13 cellular contexts compared by ENCODE assay signal in the genomic region with DNA sequence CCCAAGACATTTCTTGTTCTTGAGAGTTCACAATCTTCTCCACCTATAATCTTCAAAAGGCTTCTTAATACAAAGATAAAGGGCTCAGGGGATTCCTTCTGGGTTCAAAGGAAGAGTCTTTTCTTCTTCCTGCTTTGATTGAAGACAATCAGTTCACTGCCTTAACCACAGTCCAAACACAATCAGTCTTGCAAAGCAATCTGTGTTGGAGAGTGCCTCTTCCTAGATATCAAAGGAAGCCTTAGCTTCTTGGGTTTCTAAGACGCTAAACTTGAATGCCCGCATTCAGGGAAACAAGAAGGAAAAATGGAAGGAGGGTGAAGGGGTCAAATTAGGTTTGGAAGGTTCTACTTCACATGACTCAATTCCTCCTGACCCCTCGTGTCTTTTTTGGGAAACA. TPM values are rescaled to one million over a fixed set of nuclear protein-coding genes. Genes with fewer than 3 reads are reported as not detected.
A peak's percentile ranks its signal among the peaks of the same experiment; 100 is the strongest.
DNase-seq lines count a peak whose midpoint lies in the region; TF ChIP-seq lines count a peak whose summit lies in the region.
"Had no signal": no experiment of that assay in that cellular context is flagged by ENCODE, and none has a peak within 500 bp of the region (broad histone marks: within the 10 kb centered on the region; RNA-seq: fewer than 3 reads in every experiment).

No MANE protein-coding gene starts in this region.

- H3K4me3 ChIP-seq in endodermal cell (ENCODE audit: low read length) (peak overlapping the region; percentile 41), sigmoid colon (no peak overlapping the region)
- H3K4me3 ChIP-seq: GM12878 had no signal

- CTCF ChIA-PET in activated CD4-positive, alpha-beta T cell treated with anti-CD3 and anti-CD28 coated beads, Interleukin-2, amount 10 ng/mL, durations not matched to agents 7 days and 5 days (lab: Charles Lee), result interaction anchor here (1.0 to 3.8 kb wide), 5 partner anchors 15 to 176 kb away, joined by 3 to 12 read pairs (median 4); a partner anchor contains a TSS
- CTCF ChIA-PET in GM10248 (lab: Yijun Ruan, JAX), result interaction anchor here (1.7 to 12.0 kb wide), 3 partner anchors 10 to 147 kb away, joined by 5 to 88 read pairs (median 8); a partner anchor contains a TSS
- CTCF ChIA-PET in HEK293T (lab: Yijun Ruan, JAX), result interaction anchor here (3.1 kb wide), 1 partner anchor 17 kb away, joined by 11 read pairs; no protein-coding TSS in a partner anchor

- no peak for TF ChIP-seq EP300 in sigmoid colon (IDR thresholded peaks at IDR 0.05)

- no peak for TF ChIP-seq POLR2A in sigmoid colon (IDR thresholded peaks at IDR 0.05)

- H3K36me3 ChIP-seq in endodermal cell (ENCODE audit: control insufficient read depth, insufficient read depth, low read length), result peaks cover 22% of the 10 kb centered on the region
- H3K36me3 ChIP-seq in sigmoid colon, result no peaks in the 10 kb centered on the region

- no peaks in the 10 kb centered on the region for H3K27me3 ChIP-seq in endodermal cell (ENCODE audit: control insufficient read depth, insufficient read depth, low read length, poor library complexity, severe bottlenecking)
- H3K27me3 ChIP-seq in sigmoid colon, result no peaks in the 10 kb centered on the region

- no peaks in the 10 kb centered on the region for H3K27me3 Mint-ChIP-seq in activated CD4-positive, alpha-beta T cell treated with anti-CD3 and anti-CD28 coated beads, Interleukin-2, amount 10 ng/mL, durations not matched to agents 7 days and 5 days
- no peaks in the 10 kb centered on the region for H3K27me3 Mint-ChIP-seq in endodermal cell (ENCODE audit: insufficient read depth)

- intact Hi-C loops in sigmoid colon (cut with DNase I), result no loop called here

- peak overlapping the region; percentile 93 for H3K27ac Mint-ChIP-seq in activated CD4-positive, alpha-beta T cell treated with anti-CD3 and anti-CD28 coated beads, Interleukin-2, amount 10 ng/mL, durations not matched to agents 7 days and 5 days
- no peak overlapping the region for H3K27ac Mint-ChIP-seq in endodermal cell

- peak overlapping the region; percentile 40 for H3K4me3 Mint-ChIP-seq in activated CD4-positive, alpha-beta T cell treated with anti-CD3 and anti-CD28 coated beads, Interleukin-2, amount 10 ng/mL, durations not matched to agents 7 days and 5 days
- H3K4me3 Mint-ChIP-seq in endodermal cell, result peak overlapping the region; percentile 15

- in situ Hi-C loops in SK-MEL-5 (cut with HindIII; ENCODE audit: low pct_unique_long_range_greater_than_20kb, low sequenced_read_pairs), result no loop called here

- POLR2A ChIA-PET in activated CD4-positive, alpha-beta T cell treated with anti-CD3 and anti-CD28 coated beads, Interleukin-2, amount 10 ng/mL, durations not matched to agents 7 days and 5 days (lab: Charles Lee), result no interaction called here
- POLR2A ChIA-PET in GM10248 (lab: Yijun Ruan, JAX), result no interaction called here
- POLR2A ChIA-PET in HEK293T (lab: Yijun Ruan, JAX), result no interaction called here

- peaks cover 86% of the 10 kb centered on the region for H3K4me1 Mint-ChIP-seq in activated CD4-positive, alpha-beta T cell treated with anti-CD3 and anti-CD28 coated beads, Interleukin-2, amount 10 ng/mL, durations not matched to agents 7 days and 5 days
- H3K4me1 Mint-ChIP-seq in endodermal cell, result peaks cover 66% of the 10 kb centered on the region

- peak overlapping the region; percentile 55 for H3K27ac ChIP-seq in endodermal cell (ENCODE audit: low read depth, low read length)
- H3K27ac ChIP-seq in sigmoid colon, result peak overlapping the region; percentile 85 to 92 (median 88)

- peaks cover 5% of the 10 kb centered on the region for H3K9me3 Mint-ChIP-seq in activated CD4-positive, alpha-beta T cell treated with anti-CD3 and anti-CD28 coated beads, Interleukin-2, amount 10 ng/mL, durations not matched to agents 7 days and 5 days
- H3K9me3 Mint-ChIP-seq in endodermal cell, result no peaks in the 10 kb centered on the region

- 72 to 79% methylated on average over 3 of the region's 3 CpGs for WGBS in endodermal cell (ENCODE audit: insufficient coverage in 1 of 2, insufficient read length in 1 of 2), 2 experiments
- WGBS in sigmoid colon, 2 donors, result 67 to 79% methylated on average over 3 of the region's 3 CpGs

- no peak for DNase-seq in activated CD4-positive, alpha-beta T cell treated with anti-CD3 and anti-CD28 coated beads, Interleukin-2, amount 10 ng/mL, durations not matched to agents 7 days and 5 days
- DNase-seq in activated CD4-positive, alpha-beta T cell treated with anti-CD3 and anti-CD28 coated beads, Interleukin-2, amount 50 U/mL, for 1 hour, result no peak
- DNase-seq in SK-MEL-5 (ENCODE audit: low read depth, low spot score) (peak; percentile 1), endodermal cell (no peak), sigmoid colon (no peak), GM10248 (ENCODE audit: extremely low spot score) (no peak), SW480 (ENCODE audit: low spot score) (no peak), HEK293T (ENCODE audit: extremely low spot score) (no peak)
- DNase-seq: GOT3, NCI-H748 treated with DMSO at 0.1 percent for 48 hours, occipital lobe, SIG-M5 had no signal

- H3K9ac ChIP-seq in endodermal cell (ENCODE audit: extremely low read depth, low read length, poor library complexity, severe bottlenecking), result no peak overlapping the region

- H3K4me1 ChIP-seq in endodermal cell (ENCODE audit: control insufficient read depth, insufficient read depth, low read length), result peaks cover 32% of the 10 kb centered on the region
- H3K4me1 ChIP-seq in sigmoid colon, result peaks cover 0 to 100% (median 98%) of the 10 kb centered on the region in 4 donors

- H3K9me3 ChIP-seq in endodermal cell (ENCODE audit: control insufficient read depth, low read length) (no peaks in the 10 kb centered on the region), sigmoid colon (no peaks in the 10 kb centered on the region)

- TF ChIP-seq CTCF in endodermal cell (conservative IDR thresholded peaks at IDR 0.05), result no peak
- no peak for TF ChIP-seq CTCF in sigmoid colon (IDR thresholded peaks at IDR 0.05)
- TF ChIP-seq CTCF in GM10248 (IDR thresholded peaks at IDR 0.05; ENCODE audit: control extremely low read depth, extremely low read depth, low read depth, missing control alignments), result no peak

- peaks cover 45% of the 10 kb centered on the region for H3K36me3 Mint-ChIP-seq in activated CD4-positive, alpha-beta T cell treated with anti-CD3 and anti-CD28 coated beads, Interleukin-2, amount 10 ng/mL, durations not matched to agents 7 days and 5 days (ENCODE audit: low read depth)
- peaks cover 23% of the 10 kb centered on the region for H3K36me3 Mint-ChIP-seq in endodermal cell (ENCODE audit: low read depth)

TF ChIP-seq in HEK293T, 16 proteins besides CTCF, POLR2A, EP300 and RAD21 (continues in another document):
- no peak for TF ChIP-seq LEF1 (IDR thresholded peaks at IDR 0.05; ENCODE audit: borderline replicate concordance)
- no peak for TF ChIP-seq L3MBTL2 (conservative IDR thresholded peaks at IDR 0.05)
- TF ChIP-seq ZNF384 (IDR thresholded peaks at IDR 0.05), result no peak
- TF ChIP-seq CTBP1 (IDR thresholded peaks at IDR 0.05; ENCODE audit: borderline replicate concordance), result no peak
- no peak for TF ChIP-seq SUZ12 (IDR thresholded peaks at IDR 0.05)
- TF ChIP-seq TARDBP (IDR thresholded peaks at IDR 0.05), result no peak

RNA-seq across cellular contexts. Expression of a gene that starts 27.2 kb away (rescaled TPM):
- total RNA-seq in activated CD4-positive, alpha-beta T cell treated with anti-CD3 and anti-CD28 coated beads, Interleukin-2, amount 10 ng/mL, durations not matched to agents 7 days and 5 days, result 10 to 100 TPM; 97.4 to 98.0 TPM
- total RNA-seq in SK-MEL-5 (2014; rRNA removed; shearing (Covaris generic)), result 26.7 and 35.7 TPM in 2 replicates
- 53.3 and 55.2 TPM in 2 replicates for polyA plus RNA-seq in SK-MEL-5 (2015; cell fraction: cytosol; rRNA removed)
- 25.3 and 31.6 TPM in 2 replicates for polyA plus RNA-seq in SK-MEL-5 (2015; cell fraction: nucleus; rRNA removed)
- total RNA-seq in endodermal cell (10 to 100 TPM; 77.4 to 81.4 TPM), sigmoid colon (10 to 100 TPM; 63.1 to 86.4 (median 82.7) TPM)
- 72.9 TPM for polyA plus RNA-seq in endodermal cell (2013, experiment 1 of 2)
- polyA plus RNA-seq in endodermal cell (2013, experiment 2 of 2), result 60.6 TPM
- polyA plus RNA-seq in sigmoid colon, result 10 to 100 TPM; 27.0 to 47.5 (median 27.6) TPM

RNA-seq across cellular contexts. Expression of a gene that starts 36.7 kb away (rescaled TPM):
- total RNA-seq in activated CD4-positive, alpha-beta T cell treated with anti-CD3 and anti-CD28 coated beads, Interleukin-2, amount 10 ng/mL, durations not matched to agents 7 days and 5 days, result 10 to 100 TPM; 17.2 to 21.0 TPM
- total RNA-seq in SK-MEL-5 (2014; rRNA removed; shearing (Covaris generic)), result 3.4 and 3.7 TPM in 2 replicates
- polyA plus RNA-seq in SK-MEL-5 (2015; cell fraction: cytosol; rRNA removed), result 2.9 and 3.7 TPM in 2 replicates
- polyA plus RNA-seq in SK-MEL-5 (2015; cell fraction: nucleus; rRNA removed), result 20.9 and 28.3 TPM in 2 replicates
- total RNA-seq in endodermal cell (1 to 10 TPM; 6.6 to 6.7 TPM), sigmoid colon (10 to 100 TPM in 2 of 4 donors, 1 to 10 TPM in 2; 4.9 to 18.6 (median 9.7) TPM)
- 3.8 TPM for polyA plus RNA-seq in endodermal cell (2013, experiment 1 of 2)
- polyA plus RNA-seq in endodermal cell (2013, experiment 2 of 2), result 3.8 TPM
- polyA plus RNA-seq in sigmoid colon, result 10 to 100 TPM in 1 of 3 donors, 1 to 10 TPM in 2; 3.6 to 13.7 (median 3.7) TPM

RNA-seq across cellular contexts. Expression of a gene that starts 46.1 kb away (rescaled TPM):
- 10 to 100 TPM; 11.8 TPM for total RNA-seq in activated CD4-positive, alpha-beta T cell treated with anti-CD3 and anti-CD28 coated beads, Interleukin-2, amount 10 ng/mL, durations not matched to agents 7 days and 5 days
- 6.0 and 6.6 TPM in 2 replicates for total RNA-seq in SK-MEL-5 (2014; rRNA removed; shearing (Covaris generic))
- polyA plus RNA-seq in SK-MEL-5 (2015; cell fraction: cytosol; rRNA removed), result 6.7 and 8.9 TPM in 2 replicates
- 14.0 and 20.4 TPM in 2 replicates for polyA plus RNA-seq in SK-MEL-5 (2015; cell fraction: nucleus; rRNA removed)
- total RNA-seq in endodermal cell, result 1 to 10 TPM; 5.9 TPM
- 3.5 TPM for polyA plus RNA-seq in endodermal cell (2013, experiment 1 of 2)
- 3.4 TPM for polyA plus RNA-seq in endodermal cell (2013, experiment 2 of 2)
- total RNA-seq in sigmoid colon, result 10 to 100 TPM in 1 of 4 donors, 1 to 10 TPM in 3; 6.1 to 14.4 (median 8.1) TPM
- polyA plus RNA-seq in sigmoid colon, result 1 to 10 TPM; 1.6 to 6.4 (median 2.4) TPM

RNA-seq across cellular contexts. Expression of a gene that starts 47.2 kb away (rescaled TPM):
- total RNA-seq in activated CD4-positive, alpha-beta T cell treated with anti-CD3 and anti-CD28 coated beads, Interleukin-2, amount 10 ng/mL, durations not matched to agents 7 days and 5 days, result 100 to 1,000 TPM; 207 to 233 TPM
- 171 and 176 TPM in 2 replicates for total RNA-seq in SK-MEL-5 (2014; rRNA removed; shearing (Covaris generic))
- 280 and 575 TPM in 2 replicates for polyA plus RNA-seq in SK-MEL-5 (2015; cell fraction: cytosol; rRNA removed)
- polyA plus RNA-seq in SK-MEL-5 (2015; cell fraction: nucleus; rRNA removed), result 76.9 and 95.5 TPM in 2 replicates
- 100 to 1,000 TPM; 242 to 269 TPM for total RNA-seq in endodermal cell
- polyA plus RNA-seq in endodermal cell (2013, experiment 1 of 2), result 216 TPM
- polyA plus RNA-seq in endodermal cell (2013, experiment 2 of 2), result 206 TPM
- total RNA-seq in sigmoid colon, result 100 to 1,000 TPM; 242 to 447 (median 353) TPM
- polyA plus RNA-seq in sigmoid colon, result 100 to 1,000 TPM; 363 to 450 (median 395) TPM
